In genomic region chr18:24678626-24679025, GRCh38 we compare ENCODE assay signal across 15 cellular contexts.
DNase-seq lines count a peak whose midpoint lies in the region; ATAC-seq and TF ChIP-seq lines count a peak whose summit lies in the region.
"Had no signal": no experiment of that assay in that cellular context is flagged by ENCODE, and none has a peak within 500 bp of the region (broad histone marks: within the 10 kb centered on the region; RNA-seq: fewer than 3 reads in every experiment).

No MANE protein-coding gene starts in this region.

- 40% methylated on average over 1 of the region's 3 CpGs; no CpG with 5 or more reads in 1 of the 2 experiments for WGBS in IMR-90 (ENCODE audit: extremely low coverage in 2 of 2, insufficient read length in 1 of 2), 2 experiments

- H4K5ac ChIP-seq in IMR-90 (ENCODE audit: low read depth, low read length): no peak overlapping the region

- DNase-seq in AG20443 (ENCODE audit: low spot score) (peak; percentile 54), IMR-90 (peak; percentile 73), fibroblast of mammary gland (ENCODE audit: low read depth) (peak; percentile 38), superior temporal gyrus (ENCODE audit: extremely low spot score) (peak; percentile 24), MG63 (no peak), GM19238 (ENCODE audit: insufficient read length, low spot score) (no peak)
- DNase-seq: BE2C; CD8-positive, alpha-beta T cell; COR-L47; DMS53; GF-D8; HCEC 1CT; HFFc6 had no signal

- no peak overlapping the region for H3K56ac ChIP-seq in IMR-90 (ENCODE audit: extremely low read depth, insufficient read depth, low read length)

- peak overlapping the region; percentile 41; the same call in 1 of the 3 replicates for H2BK15ac ChIP-seq in IMR-90 (ENCODE audit: low read depth, low read length)

- H3K4me3 ChIP-seq in IMR-90 (ENCODE audit: insufficient read depth, low read depth, low read length) (no peak overlapping the region), fibroblast of mammary gland (ENCODE audit: control insufficient read depth, low read depth, low read length) (no peak overlapping the region), MG63 (no peak overlapping the region)

- in situ Hi-C loops in IMR-90 (cut with MboI; ENCODE audit: low sequenced_read_pairs): no loop called here

- H3K4me1 ChIP-seq in IMR-90 (ENCODE audit: control insufficient read depth, insufficient read depth, low read length): peaks cover 8% of the 10 kb centered on the region
- H3K4me1 ChIP-seq: BE2C had no signal

- peak overlapping the region; percentile 22; the same call in 1 of the 2 replicates for H4K91ac ChIP-seq in IMR-90 (ENCODE audit: insufficient read depth, low read depth, low read length)

- H2BK20ac ChIP-seq in IMR-90 (ENCODE audit: low read depth, low read length): peak overlapping the region; percentile 88

- peak overlapping the region; percentile 15 for H2AFZ ChIP-seq in IMR-90 (replicated peaks; ENCODE audit: low read length, poor library complexity)

- BruUV-seq in IMR-90 (replicated peaks; lab: Mats Ljungman, UMichigan): no TSS peak

- H3K18ac ChIP-seq in IMR-90 (ENCODE audit: low read depth, low read length): peak overlapping the region; percentile 73; the same call in 1 of the 2 replicates

- H4K20me1 ChIP-seq in IMR-90 (ENCODE audit: insufficient read depth, low read length): no peaks in the 10 kb centered on the region

- no peak for TF ChIP-seq RAD21 in IMR-90 (IDR thresholded peaks at IDR 0.05; ENCODE audit: low read length)

- ATAC-seq in IMR-90 (ENCODE audit: low read depth) (peak; percentile 58), GM18868 (IDR thresholded peaks at IDR 0.05; ENCODE audit: unreplicated experiment) (no peak)
- ATAC-seq: CD8-positive, alpha-beta T cell; HepG2 had no signal

- peak overlapping the region in 1 of 2 experiments; percentile 55; a peak in 1 of 4 replicates for H4K8ac ChIP-seq in IMR-90 (ENCODE audit: low read depth in 2 of 2, low read length in 2 of 2)

- dilution Hi-C loops in IMR-90 (cut with HindIII; ENCODE audit: low sequenced_read_pairs, unreplicated experiment): no loop called here

- peak overlapping the region; percentile 67 for H3K14ac ChIP-seq in IMR-90 (replicated peaks; ENCODE audit: low read depth, low read length)

- H3K36me3 ChIP-seq in IMR-90 (ENCODE audit: control insufficient read depth, insufficient read depth, low read length) (no peaks in the 10 kb centered on the region), MG63 (no peaks in the 10 kb centered on the region)
- H3K36me3 ChIP-seq: BE2C had no signal

- H3K23ac ChIP-seq in IMR-90 (ENCODE audit: low read depth, low read length): no peak overlapping the region

- H3K27me3 ChIP-seq in IMR-90 (ENCODE audit: control insufficient read depth, insufficient read depth, low read length) (no peaks in the 10 kb centered on the region), MG63 (no peaks in the 10 kb centered on the region)
- H3K27me3 ChIP-seq: BE2C had no signal

- H2BK5ac ChIP-seq in IMR-90 (ENCODE audit: low read depth, low read length, poor library complexity, severe bottlenecking): peak overlapping the region; percentile 16

- peak overlapping the region; percentile 71 for H2BK120ac ChIP-seq in IMR-90 (ENCODE audit: low read depth, low read length)

- peak overlapping the region; percentile 71 for H3K4ac ChIP-seq in IMR-90 (ENCODE audit: low read depth, low read length)

- no peaks in the 10 kb centered on the region for H3K79me1 ChIP-seq in IMR-90 (ENCODE audit: low read depth in 1 of 2, low read length in 2 of 2)

- H3K4me2 ChIP-seq in IMR-90 (ENCODE audit: low read depth, low read length): peak overlapping the region; percentile 65; the same call in 1 of the 2 replicates

- no peak overlapping the region for H3K27ac ChIP-seq in IMR-90 (ENCODE audit: insufficient read depth, low read length)

- no peak overlapping the region for H2AK9ac ChIP-seq in IMR-90 (replicated peaks; ENCODE audit: low read depth, low read length, poor library complexity)

- no peaks in the 10 kb centered on the region; the same call in 1 of the 2 replicates for H3K9me3 ChIP-seq in IMR-90 (ENCODE audit: control insufficient read depth, insufficient read depth, low read length)
- no peaks in the 10 kb centered on the region for H3K9me3 ChIP-seq in MG63
- H3K9me3 ChIP-seq: BE2C had no signal

- CTCF ChIA-PET in IMR-90 (lab: Yijun Ruan, JAX): interaction anchor here (0.9 to 1.0 kb wide), 2 partner anchors 27 to 42 kb away, joined by 5 to 6 read pairs; no protein-coding TSS in a partner anchor

- peaks cover 11% of the 10 kb centered on the region for H3K9me1 ChIP-seq in IMR-90 (ENCODE audit: insufficient read depth, low read length)

- no peak overlapping the region; the same call in 1 of the 2 replicates for H2AK5ac ChIP-seq in IMR-90 (ENCODE audit: low read depth, low read length)

- POLR2A ChIA-PET in IMR-90 (lab: Charles Lee; ENCODE audit: unreplicated experiment): interaction anchor here (1.0 kb wide), 1 partner anchor 26 kb away, joined by 3 read pairs; no protein-coding TSS in a partner anchor

- no peak for TF ChIP-seq POLR2A in IMR-90 (IDR thresholded peaks at IDR 0.05; ENCODE audit: low read depth, low read length)

- intact Hi-C loops in IMR-90 (cut with micrococcal nuclease): loop anchor here (10.0 kb wide), 1 partner anchor 186 kb away; no protein-coding TSS in a partner anchor

- H3K9ac ChIP-seq in IMR-90 (ENCODE audit: low read depth, low read length): no peak overlapping the region

- TF ChIP-seq CTCF in IMR-90 (conservative IDR thresholded peaks at IDR 0.05; ENCODE audit: low read depth, low read length) (no peak), fibroblast of mammary gland (conservative IDR thresholded peaks at IDR 0.05; ENCODE audit: control insufficient read depth, insufficient read depth, low read depth, low read length) (no peak)

TF ChIP-seq in IMR-90, 13 proteins besides CTCF, POLR2A, EP300 and RAD21:
- TF ChIP-seq MXI1 (IDR thresholded peaks at IDR 0.05; ENCODE audit: borderline replicate concordance, low read depth, low read length) (0 out of 2 replicates have a peak, but pooled peaks have one; percentile 18), MAZ (IDR thresholded peaks at IDR 0.05; ENCODE audit: borderline replicate concordance, low read depth, low read length) (no peak), BHLHE40 (IDR thresholded peaks at IDR 0.05; ENCODE audit: low read depth, low read length) (peak; percentile 31; the same call in 1 of the 2 replicates), MAFK (IDR thresholded peaks at IDR 0.05; ENCODE audit: low read depth, low read length) (0 out of 2 replicates have a peak, but pooled peaks have one; percentile 10), CEBPB (IDR thresholded peaks at IDR 0.05; ENCODE audit: low read depth, low read length) (no peak)

Comparison
In these comparisons a context has a peak if more than half of its experiments do, and no peak if none do; other contexts are left out.
1. DNase-seq: peak in AG20443 (single experiment), IMR-90 (single experiment), fibroblast of mammary gland (single experiment) and superior temporal gyrus (single experiment); none in MG63 (single experiment) and GM19238 (single experiment).